34 cellular contexts compared by ENCODE assay signal in genomic region chr4:186360551-186360950, GRCh38.
"Had no signal": no experiment of that assay in that cellular context is flagged by ENCODE, and none has a peak within 500 bp of the region (broad histone marks: within the 10 kb centered on the region; RNA-seq: fewer than 3 reads in every experiment).

No MANE protein-coding gene starts in this region.

- H3K4me2 ChIP-seq: KMS-11 had no signal

- H3K27ac ChIP-seq: KMS-11 had no signal

- H3K9ac ChIP-seq: KMS-11 had no signal

- H3K27me3 ChIP-seq: MG63 had no signal

- H3K9me3 ChIP-seq: MG63 had no signal

- H3K4me3 ChIP-seq: MG63 had no signal

- DNase-seq: Karpas-422, Kasumi-1, MG63, MM.1S, MV-4-11, NCI-H1048, NCI-H1092, NCI-H1092 treated with DMSO at 0.1 percent for 48 hours, NCI-H1105, NCI-H1105 treated with DMSO at 0.1 percent for 48 hours, NCI-H1417, NCI-H1417 treated with DMSO at 0.1 percent for 48 hours, NCI-H1436, NCI-H1436 treated with DMSO at 0.1 percent for 48 hours, NCI-H146, NCI-H1694, NCI-H1694 treated with DMSO at 0.1 percent for 48 hours, NCI-H187, NCI-H187 treated with DMSO at 0.1 percent for 48 hours, NCI-H1930, NCI-H2029, NCI-H2029 treated with DMSO at 0.1 percent for 48 hours, NCI-H2081, NCI-H2081 treated with DMSO at 0.1 percent for 48 hours, NCI-H2107, NCI-H2171, NCI-H2171 treated with DMSO at 0.1 percent for 48 hours, NCI-H2227 treated with DMSO at 0.1 percent for 48 hours, NCI-H226, NCI-H345, NCI-H446, NCI-H446 treated with DMSO at 0.1 percent for 48 hours, NCI-H510A had no signal

- H3K36me3 ChIP-seq: MG63 had no signal
